In the genomic region with DNA sequence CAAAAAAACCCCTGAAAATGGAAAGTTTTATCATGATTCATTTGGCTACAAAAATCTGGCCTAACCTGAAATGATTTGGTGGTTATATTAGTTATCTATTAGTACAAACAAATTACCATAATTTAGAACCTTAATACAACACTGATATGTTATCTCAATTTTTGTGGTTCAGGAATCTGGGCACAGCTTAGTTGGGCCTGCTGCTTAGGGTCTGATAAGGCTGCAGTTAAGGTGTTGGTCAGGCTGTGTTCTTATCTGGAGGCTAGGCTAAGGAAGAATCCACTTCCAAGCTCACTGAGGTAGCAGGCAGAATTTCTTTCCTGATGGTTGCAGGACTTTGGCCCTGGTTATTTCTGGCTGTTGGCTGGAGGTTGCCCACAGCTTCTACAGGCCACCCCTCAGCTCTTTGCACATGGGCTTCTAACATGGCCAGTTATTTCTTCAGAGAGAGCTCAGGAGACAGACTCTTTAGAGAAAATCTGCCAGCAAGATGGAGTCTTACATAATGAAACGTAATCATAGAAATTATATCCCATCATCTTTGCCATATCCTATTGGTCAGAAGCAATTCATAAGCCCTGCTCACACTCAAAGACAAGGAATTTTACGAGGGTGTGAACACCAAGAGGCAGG, we compare ENCODE assay signal across 1 cellular context.
TF ChIP-seq lines count a peak whose summit lies in the region.

No MANE protein-coding gene starts in this region.

TF ChIP-seq in K562, 482 proteins besides CTCF, POLR2A, EP300 and RAD21 (continued from another document and continues in another):
- TF ChIP-seq, protein P1, sequence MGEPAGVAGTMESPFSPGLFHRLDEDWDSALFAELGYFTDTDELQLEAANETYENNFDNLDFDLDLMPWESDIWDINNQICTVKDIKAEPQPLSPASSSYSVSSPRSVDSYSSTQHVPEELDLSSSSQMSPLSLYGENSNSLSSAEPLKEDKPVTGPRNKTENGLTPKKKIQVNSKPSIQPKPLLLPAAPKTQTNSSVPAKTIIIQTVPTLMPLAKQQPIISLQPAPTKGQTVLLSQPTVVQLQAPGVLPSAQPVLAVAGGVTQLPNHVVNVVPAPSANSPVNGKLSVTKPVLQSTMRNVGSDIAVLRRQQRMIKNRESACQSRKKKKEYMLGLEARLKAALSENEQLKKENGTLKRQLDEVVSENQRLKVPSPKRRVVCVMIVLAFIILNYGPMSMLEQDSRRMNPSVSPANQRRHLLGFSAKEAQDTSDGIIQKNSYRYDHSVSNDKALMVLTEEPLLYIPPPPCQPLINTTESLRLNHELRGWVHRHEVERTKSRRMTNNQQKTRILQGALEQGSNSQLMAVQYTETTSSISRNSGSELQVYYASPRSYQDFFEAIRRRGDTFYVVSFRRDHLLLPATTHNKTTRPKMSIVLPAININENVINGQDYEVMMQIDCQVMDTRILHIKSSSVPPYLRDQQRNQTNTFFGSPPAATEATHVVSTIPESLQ (CRISPR knock-in tag; IDR thresholded peaks at IDR 0.05) = no peak
- TF ChIP-seq EWSR1 (IDR thresholded peaks at IDR 0.05; ENCODE audit: borderline replicate concordance, low read depth, partially characterized antibody) = no peak
- TF ChIP-seq, protein P2, sequence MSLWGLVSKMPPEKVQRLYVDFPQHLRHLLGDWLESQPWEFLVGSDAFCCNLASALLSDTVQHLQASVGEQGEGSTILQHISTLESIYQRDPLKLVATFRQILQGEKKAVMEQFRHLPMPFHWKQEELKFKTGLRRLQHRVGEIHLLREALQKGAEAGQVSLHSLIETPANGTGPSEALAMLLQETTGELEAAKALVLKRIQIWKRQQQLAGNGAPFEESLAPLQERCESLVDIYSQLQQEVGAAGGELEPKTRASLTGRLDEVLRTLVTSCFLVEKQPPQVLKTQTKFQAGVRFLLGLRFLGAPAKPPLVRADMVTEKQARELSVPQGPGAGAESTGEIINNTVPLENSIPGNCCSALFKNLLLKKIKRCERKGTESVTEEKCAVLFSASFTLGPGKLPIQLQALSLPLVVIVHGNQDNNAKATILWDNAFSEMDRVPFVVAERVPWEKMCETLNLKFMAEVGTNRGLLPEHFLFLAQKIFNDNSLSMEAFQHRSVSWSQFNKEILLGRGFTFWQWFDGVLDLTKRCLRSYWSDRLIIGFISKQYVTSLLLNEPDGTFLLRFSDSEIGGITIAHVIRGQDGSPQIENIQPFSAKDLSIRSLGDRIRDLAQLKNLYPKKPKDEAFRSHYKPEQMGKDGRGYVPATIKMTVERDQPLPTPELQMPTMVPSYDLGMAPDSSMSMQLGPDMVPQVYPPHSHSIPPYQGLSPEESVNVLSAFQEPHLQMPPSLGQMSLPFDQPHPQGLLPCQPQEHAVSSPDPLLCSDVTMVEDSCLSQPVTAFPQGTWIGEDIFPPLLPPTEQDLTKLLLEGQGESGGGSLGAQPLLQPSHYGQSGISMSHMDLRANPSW (CRISPR knock-in tag; IDR thresholded peaks at IDR 0.05) = peak; percentile 58; the same call in 1 of the 2 replicates
- TF ChIP-seq, protein P3, sequence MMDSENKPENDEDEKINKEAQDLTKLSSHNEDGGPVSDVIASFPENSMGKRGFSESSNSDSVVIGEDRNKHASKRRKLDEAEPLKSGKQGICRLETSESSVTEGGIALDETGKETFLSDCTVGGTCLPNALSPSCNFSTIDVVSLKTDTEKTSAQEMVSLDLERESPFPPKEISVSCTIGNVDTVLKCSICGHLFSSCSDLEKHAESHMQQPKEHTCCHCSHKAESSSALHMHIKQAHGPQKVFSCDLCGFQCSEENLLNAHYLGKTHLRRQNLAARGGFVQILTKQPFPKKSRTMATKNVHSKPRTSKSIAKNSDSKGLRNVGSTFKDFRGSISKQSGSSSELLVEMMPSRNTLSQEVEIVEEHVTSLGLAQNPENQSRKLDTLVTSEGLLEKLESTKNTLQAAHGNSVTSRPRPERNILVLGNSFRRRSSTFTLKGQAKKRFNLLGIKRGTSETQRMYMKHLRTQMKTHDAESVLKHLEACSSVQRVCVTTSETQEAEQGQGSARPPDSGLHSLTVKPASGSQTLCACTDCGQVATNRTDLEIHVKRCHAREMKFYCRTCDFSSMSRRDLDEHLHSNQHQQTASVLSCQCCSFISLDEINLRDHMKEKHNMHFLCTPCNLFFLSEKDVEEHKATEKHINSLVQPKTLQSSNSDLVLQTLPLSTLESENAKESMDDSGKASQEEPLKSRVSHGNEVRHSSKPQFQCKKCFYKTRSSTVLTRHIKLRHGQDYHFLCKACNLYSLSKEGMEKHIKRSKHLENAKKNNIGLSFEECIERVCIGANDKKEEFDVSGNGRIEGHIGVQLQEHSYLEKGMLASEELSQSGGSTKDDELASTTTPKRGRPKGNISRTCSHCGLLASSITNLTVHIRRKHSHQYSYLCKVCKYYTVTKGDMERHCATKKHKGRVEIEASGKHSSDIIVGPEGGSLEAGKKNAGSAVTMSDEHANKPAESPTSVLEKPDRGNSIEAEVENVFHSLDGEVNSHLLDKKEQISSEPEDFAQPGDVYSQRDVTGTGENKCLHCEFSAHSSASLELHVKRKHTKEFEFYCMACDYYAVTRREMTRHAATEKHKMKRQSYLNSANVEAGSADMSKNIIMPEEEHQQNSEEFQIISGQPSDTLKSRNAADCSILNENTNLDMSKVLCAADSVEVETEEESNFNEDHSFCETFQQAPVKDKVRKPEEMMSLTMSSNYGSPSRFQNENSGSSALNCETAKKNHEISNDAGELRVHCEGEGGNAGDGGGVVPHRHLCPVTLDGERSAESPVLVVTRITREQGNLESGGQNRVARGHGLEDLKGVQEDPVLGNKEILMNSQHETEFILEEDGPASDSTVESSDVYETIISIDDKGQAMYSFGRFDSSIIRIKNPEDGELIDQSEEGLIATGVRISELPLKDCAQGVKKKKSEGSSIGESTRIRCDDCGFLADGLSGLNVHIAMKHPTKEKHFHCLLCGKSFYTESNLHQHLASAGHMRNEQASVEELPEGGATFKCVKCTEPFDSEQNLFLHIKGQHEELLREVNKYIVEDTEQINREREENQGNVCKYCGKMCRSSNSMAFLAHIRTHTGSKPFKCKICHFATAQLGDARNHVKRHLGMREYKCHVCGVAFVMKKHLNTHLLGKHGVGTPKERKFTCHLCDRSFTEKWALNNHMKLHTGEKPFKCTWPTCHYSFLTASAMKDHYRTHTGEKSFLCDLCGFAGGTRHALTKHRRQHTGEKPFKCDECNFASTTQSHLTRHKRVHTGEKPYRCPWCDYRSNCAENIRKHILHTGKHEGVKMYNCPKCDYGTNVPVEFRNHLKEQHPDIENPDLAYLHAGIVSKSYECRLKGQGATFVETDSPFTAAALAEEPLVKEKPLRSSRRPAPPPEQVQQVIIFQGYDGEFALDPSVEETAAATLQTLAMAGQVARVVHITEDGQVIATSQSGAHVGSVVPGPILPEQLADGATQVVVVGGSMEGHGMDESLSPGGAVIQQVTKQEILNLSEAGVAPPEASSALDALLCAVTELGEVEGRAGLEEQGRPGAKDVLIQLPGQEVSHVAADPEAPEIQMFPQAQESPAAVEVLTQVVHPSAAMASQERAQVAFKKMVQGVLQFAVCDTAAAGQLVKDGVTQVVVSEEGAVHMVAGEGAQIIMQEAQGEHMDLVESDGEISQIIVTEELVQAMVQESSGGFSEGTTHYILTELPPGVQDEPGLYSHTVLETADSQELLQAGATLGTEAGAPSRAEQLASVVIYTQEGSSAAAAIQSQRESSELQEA (IDR thresholded peaks at IDR 0.05; ENCODE audit: low read depth) = no peak
- TF ChIP-seq, protein P4, sequence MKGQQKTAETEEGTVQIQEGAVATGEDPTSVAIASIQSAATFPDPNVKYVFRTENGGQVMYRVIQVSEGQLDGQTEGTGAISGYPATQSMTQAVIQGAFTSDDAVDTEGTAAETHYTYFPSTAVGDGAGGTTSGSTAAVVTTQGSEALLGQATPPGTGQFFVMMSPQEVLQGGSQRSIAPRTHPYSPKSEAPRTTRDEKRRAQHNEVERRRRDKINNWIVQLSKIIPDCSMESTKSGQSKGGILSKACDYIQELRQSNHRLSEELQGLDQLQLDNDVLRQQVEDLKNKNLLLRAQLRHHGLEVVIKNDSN (CRISPR knock-in tag; IDR thresholded peaks at IDR 0.05) = no peak
- peak; percentile 98 for TF ChIP-seq HMG20A (CRISPR knock-in tag; conservative IDR thresholded peaks at IDR 0.05)
- TF ChIP-seq FOXJ3 (CRISPR knock-in tag; IDR thresholded peaks at IDR 0.05) = no peak
- TF ChIP-seq PRPF4 (IDR thresholded peaks at IDR 0.05; ENCODE audit: insufficient read depth, low read depth, low read length, poor library complexity, severe bottlenecking) = no peak
- TF ChIP-seq STAT5A (IDR thresholded peaks at IDR 0.05; ENCODE audit: borderline replicate concordance, low read length) = peak; percentile 78
- TF ChIP-seq, protein P5, sequence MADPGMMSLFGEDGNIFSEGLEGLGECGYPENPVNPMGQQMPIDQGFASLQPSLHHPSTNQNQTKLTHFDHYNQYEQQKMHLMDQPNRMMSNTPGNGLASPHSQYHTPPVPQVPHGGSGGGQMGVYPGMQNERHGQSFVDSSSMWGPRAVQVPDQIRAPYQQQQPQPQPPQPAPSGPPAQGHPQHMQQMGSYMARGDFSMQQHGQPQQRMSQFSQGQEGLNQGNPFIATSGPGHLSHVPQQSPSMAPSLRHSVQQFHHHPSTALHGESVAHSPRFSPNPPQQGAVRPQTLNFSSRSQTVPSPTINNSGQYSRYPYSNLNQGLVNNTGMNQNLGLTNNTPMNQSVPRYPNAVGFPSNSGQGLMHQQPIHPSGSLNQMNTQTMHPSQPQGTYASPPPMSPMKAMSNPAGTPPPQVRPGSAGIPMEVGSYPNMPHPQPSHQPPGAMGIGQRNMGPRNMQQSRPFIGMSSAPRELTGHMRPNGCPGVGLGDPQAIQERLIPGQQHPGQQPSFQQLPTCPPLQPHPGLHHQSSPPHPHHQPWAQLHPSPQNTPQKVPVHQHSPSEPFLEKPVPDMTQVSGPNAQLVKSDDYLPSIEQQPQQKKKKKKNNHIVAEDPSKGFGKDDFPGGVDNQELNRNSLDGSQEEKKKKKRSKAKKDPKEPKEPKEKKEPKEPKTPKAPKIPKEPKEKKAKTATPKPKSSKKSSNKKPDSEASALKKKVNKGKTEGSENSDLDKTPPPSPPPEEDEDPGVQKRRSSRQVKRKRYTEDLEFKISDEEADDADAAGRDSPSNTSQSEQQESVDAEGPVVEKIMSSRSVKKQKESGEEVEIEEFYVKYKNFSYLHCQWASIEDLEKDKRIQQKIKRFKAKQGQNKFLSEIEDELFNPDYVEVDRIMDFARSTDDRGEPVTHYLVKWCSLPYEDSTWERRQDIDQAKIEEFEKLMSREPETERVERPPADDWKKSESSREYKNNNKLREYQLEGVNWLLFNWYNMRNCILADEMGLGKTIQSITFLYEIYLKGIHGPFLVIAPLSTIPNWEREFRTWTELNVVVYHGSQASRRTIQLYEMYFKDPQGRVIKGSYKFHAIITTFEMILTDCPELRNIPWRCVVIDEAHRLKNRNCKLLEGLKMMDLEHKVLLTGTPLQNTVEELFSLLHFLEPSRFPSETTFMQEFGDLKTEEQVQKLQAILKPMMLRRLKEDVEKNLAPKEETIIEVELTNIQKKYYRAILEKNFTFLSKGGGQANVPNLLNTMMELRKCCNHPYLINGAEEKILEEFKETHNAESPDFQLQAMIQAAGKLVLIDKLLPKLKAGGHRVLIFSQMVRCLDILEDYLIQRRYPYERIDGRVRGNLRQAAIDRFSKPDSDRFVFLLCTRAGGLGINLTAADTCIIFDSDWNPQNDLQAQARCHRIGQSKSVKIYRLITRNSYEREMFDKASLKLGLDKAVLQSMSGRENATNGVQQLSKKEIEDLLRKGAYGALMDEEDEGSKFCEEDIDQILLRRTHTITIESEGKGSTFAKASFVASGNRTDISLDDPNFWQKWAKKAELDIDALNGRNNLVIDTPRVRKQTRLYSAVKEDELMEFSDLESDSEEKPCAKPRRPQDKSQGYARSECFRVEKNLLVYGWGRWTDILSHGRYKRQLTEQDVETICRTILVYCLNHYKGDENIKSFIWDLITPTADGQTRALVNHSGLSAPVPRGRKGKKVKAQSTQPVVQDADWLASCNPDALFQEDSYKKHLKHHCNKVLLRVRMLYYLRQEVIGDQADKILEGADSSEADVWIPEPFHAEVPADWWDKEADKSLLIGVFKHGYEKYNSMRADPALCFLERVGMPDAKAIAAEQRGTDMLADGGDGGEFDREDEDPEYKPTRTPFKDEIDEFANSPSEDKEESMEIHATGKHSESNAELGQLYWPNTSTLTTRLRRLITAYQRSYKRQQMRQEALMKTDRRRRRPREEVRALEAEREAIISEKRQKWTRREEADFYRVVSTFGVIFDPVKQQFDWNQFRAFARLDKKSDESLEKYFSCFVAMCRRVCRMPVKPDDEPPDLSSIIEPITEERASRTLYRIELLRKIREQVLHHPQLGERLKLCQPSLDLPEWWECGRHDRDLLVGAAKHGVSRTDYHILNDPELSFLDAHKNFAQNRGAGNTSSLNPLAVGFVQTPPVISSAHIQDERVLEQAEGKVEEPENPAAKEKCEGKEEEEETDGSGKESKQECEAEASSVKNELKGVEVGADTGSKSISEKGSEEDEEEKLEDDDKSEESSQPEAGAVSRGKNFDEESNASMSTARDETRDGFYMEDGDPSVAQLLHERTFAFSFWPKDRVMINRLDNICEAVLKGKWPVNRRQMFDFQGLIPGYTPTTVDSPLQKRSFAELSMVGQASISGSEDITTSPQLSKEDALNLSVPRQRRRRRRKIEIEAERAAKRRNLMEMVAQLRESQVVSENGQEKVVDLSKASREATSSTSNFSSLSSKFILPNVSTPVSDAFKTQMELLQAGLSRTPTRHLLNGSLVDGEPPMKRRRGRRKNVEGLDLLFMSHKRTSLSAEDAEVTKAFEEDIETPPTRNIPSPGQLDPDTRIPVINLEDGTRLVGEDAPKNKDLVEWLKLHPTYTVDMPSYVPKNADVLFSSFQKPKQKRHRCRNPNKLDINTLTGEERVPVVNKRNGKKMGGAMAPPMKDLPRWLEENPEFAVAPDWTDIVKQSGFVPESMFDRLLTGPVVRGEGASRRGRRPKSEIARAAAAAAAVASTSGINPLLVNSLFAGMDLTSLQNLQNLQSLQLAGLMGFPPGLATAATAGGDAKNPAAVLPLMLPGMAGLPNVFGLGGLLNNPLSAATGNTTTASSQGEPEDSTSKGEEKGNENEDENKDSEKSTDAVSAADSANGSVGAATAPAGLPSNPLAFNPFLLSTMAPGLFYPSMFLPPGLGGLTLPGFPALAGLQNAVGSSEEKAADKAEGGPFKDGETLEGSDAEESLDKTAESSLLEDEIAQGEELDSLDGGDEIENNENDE (IDR thresholded peaks at IDR 0.05; ENCODE audit: low read depth, low read length) = no peak
- TF ChIP-seq CBX1 (IDR thresholded peaks at IDR 0.05; ENCODE audit: low read depth) = no peak
- TF ChIP-seq, protein P6, sequence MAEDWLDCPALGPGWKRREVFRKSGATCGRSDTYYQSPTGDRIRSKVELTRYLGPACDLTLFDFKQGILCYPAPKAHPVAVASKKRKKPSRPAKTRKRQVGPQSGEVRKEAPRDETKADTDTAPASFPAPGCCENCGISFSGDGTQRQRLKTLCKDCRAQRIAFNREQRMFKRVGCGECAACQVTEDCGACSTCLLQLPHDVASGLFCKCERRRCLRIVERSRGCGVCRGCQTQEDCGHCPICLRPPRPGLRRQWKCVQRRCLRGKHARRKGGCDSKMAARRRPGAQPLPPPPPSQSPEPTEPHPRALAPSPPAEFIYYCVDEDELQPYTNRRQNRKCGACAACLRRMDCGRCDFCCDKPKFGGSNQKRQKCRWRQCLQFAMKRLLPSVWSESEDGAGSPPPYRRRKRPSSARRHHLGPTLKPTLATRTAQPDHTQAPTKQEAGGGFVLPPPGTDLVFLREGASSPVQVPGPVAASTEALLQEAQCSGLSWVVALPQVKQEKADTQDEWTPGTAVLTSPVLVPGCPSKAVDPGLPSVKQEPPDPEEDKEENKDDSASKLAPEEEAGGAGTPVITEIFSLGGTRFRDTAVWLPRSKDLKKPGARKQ (CRISPR knock-in tag; IDR thresholded peaks at IDR 0.05) = no peak
- TF ChIP-seq NFIX (CRISPR knock-in tag; IDR thresholded peaks at IDR 0.05; ENCODE audit: low read depth) = no peak
- TF ChIP-seq SMARCE1 (IDR thresholded peaks at IDR 0.05) = peak; percentile 86; the same call in 1 of the 2 replicates
- TF ChIP-seq BMI1 (IDR thresholded peaks at IDR 0.05; ENCODE audit: low read length) = no peak
- no peak for TF ChIP-seq PTRF (tag; IDR thresholded peaks at IDR 0.05)
- TF ChIP-seq POLR2B (IDR thresholded peaks at IDR 0.05; ENCODE audit: low read depth, partially characterized antibody) = no peak
